In genomic region chr4:181909368-181909767, GRCh38 we compare ENCODE assay signal across 14 cellular contexts.
DNase-seq lines count a peak whose midpoint lies in the region; ATAC-seq and TF ChIP-seq lines count a peak whose summit lies in the region.
"Had no signal": no experiment of that assay in that cellular context is flagged by ENCODE, and none has a peak within 500 bp of the region (broad histone marks: within the 10 kb centered on the region; RNA-seq: fewer than 3 reads in every experiment).

No MANE protein-coding gene starts in this region.

- CTCF ChIA-PET in HEK293T (lab: Yijun Ruan, JAX): no interaction called here

- TF ChIP-seq CTCF in cardiac muscle cell (IDR thresholded peaks at IDR 0.05; ENCODE audit: low read depth, low read length) (no peak), astrocyte of the spinal cord (IDR thresholded peaks at IDR 0.05; ENCODE audit: low read depth, low read length) (no peak)

- H3K4me3 ChIP-seq in cardiac muscle cell: no peak overlapping the region
- H3K4me3 ChIP-seq in astrocyte of the spinal cord (ENCODE audit: low read depth, low read length): no peak overlapping the region
- H3K4me3 ChIP-seq: spleen had no signal

- POLR2A ChIA-PET in HEK293T (lab: Yijun Ruan, JAX): no interaction called here

- H3K4me1 ChIP-seq in cardiac muscle cell (ENCODE audit: low read depth): peaks cover 14% of the 10 kb centered on the region
- H3K4me1 ChIP-seq: spleen had no signal

- ATAC-seq in GM21390 (IDR thresholded peaks at IDR 0.05; ENCODE audit: unreplicated experiment) (no peak), HG03039 (IDR thresholded peaks at IDR 0.05; ENCODE audit: unreplicated experiment) (no peak)

- in situ Hi-C loops in astrocyte of the spinal cord (cut with HindIII; ENCODE audit: low sequenced_read_pairs): no loop called here

- no peaks in the 10 kb centered on the region for H3K9me3 ChIP-seq in cardiac muscle cell (ENCODE audit: low read depth)

- intact Hi-C loops in cardiac septum (cut with DNase I): no loop called here

- H3K27ac ChIP-seq in cardiac muscle cell: no peak overlapping the region
- H3K27ac ChIP-seq: spleen, VCaP had no signal

- DNase-seq in cardiac muscle cell (ENCODE audit: low read depth in 1 of 2, low spot score in 1 of 2): peak; percentile 11 to 49
- DNase-seq in cardiac septum (ENCODE audit: low spot score): no peak
- peak; percentile 64 for DNase-seq in astrocyte of the spinal cord (ENCODE audit: low read depth, low spot score)
- DNase-seq in glomerular visceral epithelial cell (ENCODE audit: extremely low spot score): peak; percentile 59
- no peak for DNase-seq in HEK293T (ENCODE audit: extremely low spot score)
- DNase-seq in NCI-H345 (lab: John Stamatoyannopoulos, UW): no peak
- DNase-seq: 8988T, cerebellar nuclear complex, mesenchymal stem cell, NCI-H2171 treated with DMSO at 0.1 percent for 48 hours, spleen had no signal

- H3K27me3 ChIP-seq in cardiac muscle cell: no peaks in the 10 kb centered on the region
- H3K27me3 ChIP-seq: spleen had no signal

- H3K36me3 ChIP-seq in cardiac muscle cell: no peaks in the 10 kb centered on the region
- H3K36me3 ChIP-seq: spleen had no signal

TF ChIP-seq in HEK293T, 16 proteins besides CTCF, POLR2A, EP300 and RAD21:
- TF ChIP-seq, protein P1, sequence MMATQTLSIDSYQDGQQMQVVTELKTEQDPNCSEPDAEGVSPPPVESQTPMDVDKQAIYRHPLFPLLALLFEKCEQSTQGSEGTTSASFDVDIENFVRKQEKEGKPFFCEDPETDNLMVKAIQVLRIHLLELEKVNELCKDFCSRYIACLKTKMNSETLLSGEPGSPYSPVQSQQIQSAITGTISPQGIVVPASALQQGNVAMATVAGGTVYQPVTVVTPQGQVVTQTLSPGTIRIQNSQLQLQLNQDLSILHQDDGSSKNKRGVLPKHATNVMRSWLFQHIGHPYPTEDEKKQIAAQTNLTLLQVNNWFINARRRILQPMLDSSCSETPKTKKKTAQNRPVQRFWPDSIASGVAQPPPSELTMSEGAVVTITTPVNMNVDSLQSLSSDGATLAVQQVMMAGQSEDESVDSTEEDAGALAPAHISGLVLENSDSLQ (IDR thresholded peaks at IDR 0.05): no peak
- TF ChIP-seq FOXM1 (IDR thresholded peaks at IDR 0.05; ENCODE audit: borderline replicate concordance) (no peak), ZNF384 (IDR thresholded peaks at IDR 0.05) (no peak), FOXK2 (IDR thresholded peaks at IDR 0.05) (no peak), L3MBTL2 (conservative IDR thresholded peaks at IDR 0.05) (no peak), SUZ12 (IDR thresholded peaks at IDR 0.05) (no peak)

Comparison
In these comparisons a context has a peak if more than half of its experiments do, and no peak if none do; other contexts are left out.
1. DNase-seq: peak in cardiac muscle cell (2 of 2), astrocyte of the spinal cord (single experiment) and glomerular visceral epithelial cell (single experiment); none in cardiac septum (single experiment), HEK293T (single experiment) and NCI-H345 (single experiment).